Comparison of ENCODE assay signal across 21 cellular contexts in genomic region chr2:26687785-26688184, GRCh38. TPM values are rescaled to one million over a fixed set of nuclear protein-coding genes. Genes with fewer than 3 reads are reported as not detected.
A peak's percentile ranks its signal among the peaks of the same experiment; 100 is the strongest.
DNase-seq lines count a peak whose midpoint lies in the region; ATAC-seq and TF ChIP-seq lines count a peak whose summit lies in the region.
"Had no signal": no experiment of that assay in that cellular context is flagged by ENCODE, and none has a peak within 500 bp of the region (broad histone marks: within the 10 kb centered on the region; RNA-seq: fewer than 3 reads in every experiment).

No MANE protein-coding gene starts in this region.

- H3K36me3 Mint-ChIP-seq in neural crest cell (ENCODE audit: low read depth), result no peaks in the 10 kb centered on the region
- no peaks in the 10 kb centered on the region for H3K36me3 Mint-ChIP-seq in Calu3 (ENCODE audit: insufficient read depth, unreplicated experiment)

- no TSS peak for BruUV-seq in Calu3 (replicated peaks; lab: Mats Ljungman, UMichigan)

- intact Hi-C loops in Calu3 (cut with micrococcal nuclease; ENCODE audit: unreplicated experiment), result no loop called here

- H3K9me3 Mint-ChIP-seq in neural crest cell, result no peaks in the 10 kb centered on the region
- H3K9me3 Mint-ChIP-seq in Calu3 (ENCODE audit: low read depth, unreplicated experiment), result no peaks in the 10 kb centered on the region
- H3K9me3 Mint-ChIP-seq: activated CD4-positive, alpha-beta T cell treated with anti-CD3 and anti-CD28 coated beads, Interleukin-2, amount 10 ng/mL, durations not matched to agents 7 days and 5 days; stimulated activated naive CD8-positive, alpha-beta T cell treated with anti-CD3 and anti-CD28 coated beads, Interleukin-15, amount 100 ng/mL, for 72 hours had no signal

- TF ChIP-seq CTCF in neural crest cell (conservative IDR thresholded peaks at IDR 0.05), result no peak
- no peak for TF ChIP-seq CTCF in Calu3 (IDR thresholded peaks at IDR 0.05; ENCODE audit: unreplicated experiment)

- no peak for ATAC-seq in HG03354 (IDR thresholded peaks at IDR 0.05; ENCODE audit: poor library complexity, severe bottlenecking, unreplicated experiment)
- ATAC-seq in GM18517 (IDR thresholded peaks at IDR 0.05; ENCODE audit: unreplicated experiment), result no peak
- ATAC-seq: GM12878; right cardiac atrium; SK-N-SH treated with all-trans-retinoic acid at 6 μM for 48 hours; stimulated activated naive CD8-positive, alpha-beta T cell treated with anti-CD3 and anti-CD28 coated beads, Interleukin-15, amount 100 ng/mL, for 72 hours; upper lobe of right lung had no signal

- H3K27ac Mint-ChIP-seq in neural crest cell (ENCODE audit: unreplicated experiment) (peak overlapping the region; percentile 25), Calu3 (ENCODE audit: unreplicated experiment) (no peak overlapping the region)
- H3K27ac Mint-ChIP-seq: activated CD4-positive, alpha-beta T cell treated with anti-CD3 and anti-CD28 coated beads, Interleukin-2, amount 10 ng/mL, durations not matched to agents 7 days and 5 days; stimulated activated naive CD8-positive, alpha-beta T cell treated with anti-CD3 and anti-CD28 coated beads, Interleukin-15, amount 100 ng/mL, for 72 hours had no signal

- peaks cover 56% of the 10 kb centered on the region for H3K27me3 Mint-ChIP-seq in neural crest cell (ENCODE audit: low read depth)
- H3K27me3 Mint-ChIP-seq in Calu3 (ENCODE audit: unreplicated experiment), result peaks cover 97% of the 10 kb centered on the region

- H3K4me1 Mint-ChIP-seq in neural crest cell (peaks cover 10% of the 10 kb centered on the region), Calu3 (ENCODE audit: low read depth, unreplicated experiment) (peaks cover 8% of the 10 kb centered on the region)

- CTCF ChIA-PET in Calu3 (lab: Charles Lee), result no interaction called here

- H3K4me3 Mint-ChIP-seq in neural crest cell (no peak overlapping the region), Calu3 (ENCODE audit: low read depth, unreplicated experiment) (no peak overlapping the region)
- H3K4me3 Mint-ChIP-seq: activated CD4-positive, alpha-beta T cell treated with anti-CD3 and anti-CD28 coated beads, Interleukin-2, amount 10 ng/mL, durations not matched to agents 7 days and 5 days; CD8-positive, alpha-beta memory T cell; stimulated activated naive CD8-positive, alpha-beta T cell treated with anti-CD3 and anti-CD28 coated beads, Interleukin-15, amount 100 ng/mL, for 72 hours had no signal

- DNase-seq in DMS153 (lab: John Stamatoyannopoulos, UW) (peak; percentile 95), NCI-H1417 treated with DMSO at 0.1 percent for 48 hours (lab: John Stamatoyannopoulos, UW) (peak; percentile 79), NCI-H526 treated with DMSO at 0.1 percent for 48 hours (lab: John Stamatoyannopoulos, UW) (peak; percentile 83), neural crest cell (ENCODE audit: low read depth, low spot score) (no peak), Calu3 (no peak), GF-D8 (lab: John Stamatoyannopoulos, UW) (no peak)
- DNase-seq: activated CD4-positive, alpha-beta T cell treated with anti-CD3 and anti-CD28 coated beads, Interleukin-2, amount 10 ng/mL, durations not matched to agents 7 days and 5 days; activated gamma-delta T cell treated with Interleukin-2 at 50 U/mL for 16 hours; CD8-positive, alpha-beta memory T cell; foreskin melanocyte; KG1; NK-92 treated with Interleukin-12 subunit alpha and Interleukin-12 subunit beta, amount 100 ng/mL, for 24 hours; right cardiac atrium; stimulated activated naive CD8-positive, alpha-beta T cell treated with anti-CD3 and anti-CD28 coated beads, Interleukin-15, amount 100 ng/mL, for 72 hours; upper lobe of right lung had no signal

RNA-seq across cellular contexts. Expression of gene KCNK3, which starts 4.7 kb away (rescaled TPM):
- 0.58 and 0.68 TPM in 2 replicates for total RNA-seq in neural crest cell
- total RNA-seq in Calu3 (2022), result not detected in 2 replicates
- total RNA-seq: activated CD4-positive, alpha-beta T cell treated with anti-CD3 and anti-CD28 coated beads, Interleukin-2, amount 10 ng/mL, durations not matched to agents 7 days and 5 days; CD8-positive, alpha-beta memory T cell; dermis microvascular lymphatic vessel endothelial cell had no signal

RNA-seq across cellular contexts. Expression of gene CIB4, which starts 46.6 kb away (rescaled TPM):
- total RNA-seq in neural crest cell, result not detected in 2 replicates
- not detected in 2 replicates for total RNA-seq in Calu3 (2022)
- total RNA-seq: activated CD4-positive, alpha-beta T cell treated with anti-CD3 and anti-CD28 coated beads, Interleukin-2, amount 10 ng/mL, durations not matched to agents 7 days and 5 days; cardiac septum; CD8-positive, alpha-beta memory T cell; dermis microvascular lymphatic vessel endothelial cell; GM12878; right cardiac atrium; upper lobe of right lung had no signal

Comparison
In these comparisons a context has a peak if more than half of its experiments do, and no peak if none do; other contexts are left out.
1. DNase-seq: peak in DMS153 (single experiment), NCI-H1417 treated with DMSO at 0.1 percent for 48 hours (single experiment) and NCI-H526 treated with DMSO at 0.1 percent for 48 hours (single experiment); none in neural crest cell (single experiment), Calu3 (single experiment) and GF-D8 (single experiment).